Comparison of ENCODE assay signal across 28 cellular contexts in genomic region chr3:136586580-136586979, GRCh38.
"Had no signal": no experiment of that assay in that cellular context is flagged by ENCODE, and none has a peak within 500 bp of the region (broad histone marks: within the 10 kb centered on the region; RNA-seq: fewer than 3 reads in every experiment).

No MANE protein-coding gene starts in this region.

- H3K27ac Mint-ChIP-seq: activated B cell treated with CpG ODN at 0.5 μM for 24 hours; activated CD4-positive, alpha-beta T cell treated with anti-CD3 and anti-CD28 coated beads for 36 hours; activated naive CD8-positive, alpha-beta T cell treated with anti-CD3 and anti-CD28 coated beads for 36 hours; activated T-helper 2 cell treated with anti-CD3 and anti-CD28 coated beads, Interferon-gamma antibody, Interleukin-2, Interleukin-4, amounts not matched to agents 10 μg/mL and 5 μg/mL and 100 μg/mL, durations not matched to agents 14 hours and 24 hours and 36 hours; effector memory CD8-positive, alpha-beta T cell; naive thymus-derived CD8-positive, alpha-beta T cell; neural progenitor cell; T-helper 1 cell treated with Interleukin-12 subunit alpha and Interleukin-12 subunit beta and Interleukin-4 antibody, amounts not matched to agents 30 μg/mL and 1 μg/mL, for 36 hours had no signal

- ATAC-seq: activated CD4-positive, alpha-beta T cell treated with anti-CD3 and anti-CD28 coated beads for 36 hours; activated T-cell treated with anti-CD3 and anti-CD28 coated beads, Interleukin-2, amount 50 U/mL, for 4 hours; effector memory CD8-positive, alpha-beta T cell; gastroesophageal sphincter; left colon; naive thymus-derived CD8-positive, alpha-beta T cell had no signal

- H3K36me3 ChIP-seq: colonic mucosa, lower lobe of right lung, neural progenitor cell, right atrium auricular region, thoracic aorta had no signal

- FAIRE-seq: astrocyte had no signal

- H3K9me3 Mint-ChIP-seq: activated B cell treated with CpG ODN at 0.5 μM for 24 hours; activated naive CD8-positive, alpha-beta T cell treated with anti-CD3 and anti-CD28 coated beads for 36 hours; activated T-cell treated with anti-CD3 and anti-CD28 coated beads, Interleukin-2, amount 50 U/mL, for 4 hours; activated T-helper 2 cell treated with anti-CD3 and anti-CD28 coated beads, Interferon-gamma antibody, Interleukin-2, Interleukin-4, amounts not matched to agents 10 μg/mL and 5 μg/mL and 100 μg/mL, durations not matched to agents 14 hours and 24 hours and 36 hours; central memory CD8-positive, alpha-beta T cell; effector memory CD8-positive, alpha-beta T cell; naive thymus-derived CD8-positive, alpha-beta T cell; neural progenitor cell; T-helper 1 cell treated with Interleukin-12 subunit alpha and Interleukin-12 subunit beta and Interleukin-4 antibody, amounts not matched to agents 30 μg/mL and 1 μg/mL, for 36 hours had no signal

- H3K4me1 Mint-ChIP-seq: activated B cell treated with CpG ODN at 0.5 μM for 24 hours, neural progenitor cell had no signal

- H3K9me3 ChIP-seq: colonic mucosa, gastroesophageal sphincter, lower lobe of right lung, right atrium auricular region, thoracic aorta, upper lobe of left lung had no signal

- H3K4me3 Mint-ChIP-seq: activated B cell treated with CpG ODN at 0.5 μM for 24 hours; activated CD4-positive, alpha-beta T cell treated with anti-CD3 and anti-CD28 coated beads for 36 hours; activated naive CD8-positive, alpha-beta T cell treated with anti-CD3 and anti-CD28 coated beads for 36 hours; activated T-cell treated with anti-CD3 and anti-CD28 coated beads, Interleukin-2, amount 50 U/mL, for 4 hours; central memory CD8-positive, alpha-beta T cell; effector memory CD8-positive, alpha-beta T cell; naive thymus-derived CD8-positive, alpha-beta T cell; neural progenitor cell; T-helper 1 cell treated with Interleukin-12 subunit alpha and Interleukin-12 subunit beta and Interleukin-4 antibody, amounts not matched to agents 30 μg/mL and 1 μg/mL, for 36 hours had no signal

- DNase-seq: activated B cell treated with CpG ODN at 0.5 μM for 24 hours; activated CD4-positive, alpha-beta T cell treated with anti-CD3 and anti-CD28 coated beads for 36 hours; activated CD4-positive, alpha-beta T cell treated with anti-CD3 and anti-CD28 coated beads, Interleukin-2, amount 50 U/mL, for 4 hours; activated CD8-positive, alpha-beta memory T cell treated with anti-CD3 and anti-CD28 coated beads, Interleukin-2, amount 50 U/mL, for 48 hours; activated naive CD4-positive, alpha-beta T cell treated with Interleukin-2 at 50 U/mL for 16 hours; activated naive CD8-positive, alpha-beta T cell treated with anti-CD3 and anti-CD28 coated beads for 36 hours; activated T-cell treated with anti-CD3 and anti-CD28 coated beads, Interleukin-2, amount 50 U/mL, for 4 hours; colonic mucosa; dorsolateral prefrontal cortex; effector memory CD8-positive, alpha-beta T cell; head of caudate nucleus; islet precursor cell; left colon; lower lobe of right lung; naive thymus-derived CD8-positive, alpha-beta T cell; posterior cingulate gyrus; stimulated activated CD4-positive, alpha-beta T cell treated with anti-CD3 and anti-CD28 coated beads, Interleukin-4, amount 100 ng/mL, for 24 hours; stimulated activated naive CD4-positive, alpha-beta T cell treated with Interleukin-2 at 50 U/mL for 16 hours; T1000; upper lobe of left lung had no signal

- H3K27me3 Mint-ChIP-seq: activated B cell treated with CpG ODN at 0.5 μM for 24 hours; activated CD4-positive, alpha-beta T cell treated with anti-CD3 and anti-CD28 coated beads for 36 hours; activated naive CD8-positive, alpha-beta T cell treated with anti-CD3 and anti-CD28 coated beads for 36 hours; central memory CD8-positive, alpha-beta T cell; effector memory CD8-positive, alpha-beta T cell; naive thymus-derived CD8-positive, alpha-beta T cell had no signal

- H3K4me2 ChIP-seq: neural progenitor cell had no signal

- H3K4me3 ChIP-seq: colonic mucosa, dorsolateral prefrontal cortex, gastroesophageal sphincter, lower lobe of right lung, neural progenitor cell, right atrium auricular region, thoracic aorta, upper lobe of left lung had no signal

- H3K27me3 ChIP-seq: colonic mucosa, dorsolateral prefrontal cortex, gastroesophageal sphincter, neural progenitor cell, right atrium auricular region, upper lobe of left lung had no signal

- H3K9ac ChIP-seq: neural progenitor cell had no signal

- H3K4me1 ChIP-seq: colonic mucosa, lower lobe of right lung, neural progenitor cell, right atrium auricular region, upper lobe of left lung had no signal

- H2AFZ ChIP-seq: neural progenitor cell had no signal

- H3K27ac ChIP-seq: colonic mucosa, dorsolateral prefrontal cortex, gastroesophageal sphincter, lower lobe of right lung, right atrium auricular region, thoracic aorta, upper lobe of left lung had no signal
